In genomic region chr22:21071796-21072195, GRCh38 we compare ENCODE assay signal across 13 cellular contexts. TPM values are rescaled to one million over a fixed set of nuclear protein-coding genes. Genes with fewer than 3 reads are reported as not detected.
"Had no signal": no experiment of that assay in that cellular context is flagged by ENCODE, and none has a peak within 500 bp of the region (broad histone marks: within the 10 kb centered on the region; RNA-seq: fewer than 3 reads in every experiment).

No MANE protein-coding gene starts in this region.

RNA-seq across cellular contexts. Expression of gene LRRC74B, which starts 26.1 kb away (rescaled TPM):
- total RNA-seq: activated B cell treated with CpG ODN at 0.5 μM for 24 hours; activated CD4-positive, alpha-beta memory T cell treated with anti-CD3 and anti-CD28 coated beads for 36 hours; activated CD4-positive, alpha-beta memory T cell treated with anti-CD3 and anti-CD28 coated beads, Interleukin-2, amount 10 ng/mL, durations not matched to agents 7 days and 5 days; activated CD4-positive, alpha-beta T cell treated with anti-CD3 and anti-CD28 coated beads for 36 hours; activated CD4-positive, alpha-beta T cell treated with anti-CD3 and anti-CD28 coated beads, Interleukin-2, amount 10 ng/mL, durations not matched to agents 24 days and 14 days; activated CD4-positive, alpha-beta T cell treated with anti-CD3 and anti-CD28 coated beads, Interleukin-2, amount 10 ng/mL, durations not matched to agents 7 days and 5 days; activated CD8-positive, alpha-beta memory T cell treated with anti-CD3 and anti-CD28 coated beads for 36 hours; activated CD8-positive, alpha-beta memory T cell treated with anti-CD3 and anti-CD28 coated beads, Interleukin-2, amount 10 ng/mL, durations not matched to agents 7 days and 5 days; activated CD8-positive, alpha-beta T cell treated with anti-CD3 and anti-CD28 coated beads for 36 hours; activated CD8-positive, alpha-beta T cell treated with anti-CD3 and anti-CD28 coated beads, Interleukin-2, amount 10 ng/mL, durations not matched to agents 7 days and 5 days; T-helper 1 cell treated with Interleukin-12 subunit alpha and Interleukin-12 subunit beta and Interleukin-4 antibody, amounts not matched to agents 30 ng/mL and 1 ng/mL, for 36 hours; T-helper 2 cell treated with Interferon-gamma antibody and Interleukin-4, amounts not matched to agents 100 ng/mL and 5 ng/mL, for 36 hours; WTC11 had no signal

RNA-seq across cellular contexts. Expression of gene SLC7A4, which starts 39.4 kb away (rescaled TPM):
- total RNA-seq: activated B cell treated with CpG ODN at 0.5 μM for 24 hours; activated CD4-positive, alpha-beta memory T cell treated with anti-CD3 and anti-CD28 coated beads for 36 hours; activated CD4-positive, alpha-beta memory T cell treated with anti-CD3 and anti-CD28 coated beads, Interleukin-2, amount 10 ng/mL, durations not matched to agents 7 days and 5 days; activated CD4-positive, alpha-beta T cell treated with anti-CD3 and anti-CD28 coated beads for 36 hours; activated CD4-positive, alpha-beta T cell treated with anti-CD3 and anti-CD28 coated beads, Interleukin-2, amount 10 ng/mL, durations not matched to agents 24 days and 14 days; activated CD8-positive, alpha-beta T cell treated with anti-CD3 and anti-CD28 coated beads for 36 hours; T-helper 1 cell treated with Interleukin-12 subunit alpha and Interleukin-12 subunit beta and Interleukin-4 antibody, amounts not matched to agents 30 ng/mL and 1 ng/mL, for 36 hours; T-helper 2 cell treated with Interferon-gamma antibody and Interleukin-4, amounts not matched to agents 100 ng/mL and 5 ng/mL, for 36 hours had no signal

RNA-seq across cellular contexts. Expression of gene P2RX6, which starts 56.8 kb away (rescaled TPM):
- total RNA-seq: activated CD4-positive, alpha-beta memory T cell treated with anti-CD3 and anti-CD28 coated beads for 36 hours; activated CD4-positive, alpha-beta T cell treated with anti-CD3 and anti-CD28 coated beads, Interleukin-2, amount 10 ng/mL, durations not matched to agents 24 days and 14 days had no signal
